16 cellular contexts compared by ENCODE assay signal in genomic region chr7:4957847-4958476, GRCh38. TPM values are rescaled to one million over a fixed set of nuclear protein-coding genes. Genes with fewer than 3 reads are reported as not detected.
DNase-seq lines count a peak whose midpoint lies in the region; ATAC-seq and TF ChIP-seq lines count a peak whose summit lies in the region.
"Had no signal": no experiment of that assay in that cellular context is flagged by ENCODE, and none has a peak within 500 bp of the region (broad histone marks: within the 10 kb centered on the region; RNA-seq: fewer than 3 reads in every experiment).

No MANE protein-coding gene starts in this region.

- no peaks in the 10 kb centered on the region for H3K36me3 ChIP-seq in stomach
- H3K36me3 ChIP-seq: HAP-1 had no signal

- 16 to 32% (median 21%) methylated on average over 11 to 13 of the region's 13 CpGs for WGBS in stomach, 5 donors

- POLR2A ChIA-PET in WTC11 (lab: Charles Lee): no interaction called here

- no peak overlapping the region for H3K4me3 ChIP-seq in stomach
- H3K4me3 ChIP-seq: HAP-1 had no signal

- intact Hi-C loops in stomach (cut with DNase I; ENCODE audit: low total_unique reads): no loop called here

- peaks cover 4% of the 10 kb centered on the region for H3K4me1 Mint-ChIP-seq in WTC11
- H3K4me1 Mint-ChIP-seq in stimulated activated naive CD8-positive, alpha-beta T cell treated with anti-CD3 and anti-CD28 coated beads, Interleukin-15, amount 100 ng/mL, for 72 hours: peaks cover 10% of the 10 kb centered on the region

- no peaks in the 10 kb centered on the region for H3K36me3 Mint-ChIP-seq in WTC11
- H3K36me3 Mint-ChIP-seq: immature natural killer cell had no signal

- H3K4me3 Mint-ChIP-seq in WTC11: peak overlapping the region; percentile 85
- peak overlapping the region; percentile 71 to 82 for H3K4me3 Mint-ChIP-seq in stimulated activated naive CD8-positive, alpha-beta T cell treated with anti-CD3 and anti-CD28 coated beads, Interleukin-15, amount 100 ng/mL, for 72 hours
- H3K4me3 Mint-ChIP-seq: activated CD4-positive, alpha-beta memory T cell treated with anti-CD3 and anti-CD28 coated beads, Interleukin-2, amount 10 ng/mL, durations not matched to agents 7 days and 5 days; dendritic cell treated with granulocyte-macrophage colony-stimulating factor and Interleukin-4, amounts not matched to agents 40 ng/mL and 50 ng/mL, for 4 days; T-helper 2 cell treated with Interferon-gamma antibody and Interleukin-4, amounts not matched to agents 5 μg/mL and 100 μg/mL, for 36 hours had no signal

- DNase-seq in NCI-H82 (lab: John Stamatoyannopoulos, UW) (peak; percentile 49), NCI-H82 treated with DMSO at 0.1 percent for 48 hours (lab: John Stamatoyannopoulos, UW; ENCODE audit: unreplicated experiment) (no peak), WTC11 (ENCODE audit: low spot score) (no peak), left lobe of liver (ENCODE audit: low spot score) (no peak), HPDE6-E6E7 (ENCODE audit: extremely low spot score) (no peak), stomach (no peak), NCI-H1436 (lab: John Stamatoyannopoulos, UW) (no peak)
- no peak for DNase-seq in stimulated activated naive CD8-positive, alpha-beta T cell treated with anti-CD3 and anti-CD28 coated beads, Interleukin-15, amount 100 ng/mL, for 72 hours
- DNase-seq: activated CD4-positive, alpha-beta memory T cell treated with anti-CD3 and anti-CD28 coated beads, Interleukin-2, amount 10 ng/mL, durations not matched to agents 7 days and 5 days; immature natural killer cell; NCI-H1105 had no signal

- H3K27ac ChIP-seq in stomach: no peak overlapping the region
- H3K27ac ChIP-seq: RWPE1 had no signal

- ATAC-seq in WTC11 (peak; percentile 27; the same call in 1 of the 2 replicates), left lobe of liver (peak; percentile 27)
- ATAC-seq in stimulated activated naive CD8-positive, alpha-beta T cell treated with anti-CD3 and anti-CD28 coated beads, Interleukin-15, amount 100 ng/mL, for 72 hours: peak; percentile 20
- ATAC-seq: sciatic nerve had no signal

- TF ChIP-seq CTCF in WTC11 (IDR thresholded peaks at IDR 0.05) (no peak), stomach (IDR thresholded peaks at IDR 0.05) (no peak)

- TF ChIP-seq POLR2A in stomach (IDR thresholded peaks at IDR 0.05): no peak

- peaks cover 5 to 95% (median 40%) of the 10 kb centered on the region in 3 donors for H3K27me3 ChIP-seq in stomach

- H3K27ac Mint-ChIP-seq in WTC11: no peak overlapping the region
- no peak overlapping the region for H3K27ac Mint-ChIP-seq in stimulated activated naive CD8-positive, alpha-beta T cell treated with anti-CD3 and anti-CD28 coated beads, Interleukin-15, amount 100 ng/mL, for 72 hours
- H3K27ac Mint-ChIP-seq: activated CD4-positive, alpha-beta memory T cell treated with anti-CD3 and anti-CD28 coated beads, Interleukin-2, amount 10 ng/mL, durations not matched to agents 7 days and 5 days; dendritic cell treated with granulocyte-macrophage colony-stimulating factor and Interleukin-4, amounts not matched to agents 40 ng/mL and 50 ng/mL, for 4 days; immature natural killer cell; T-helper 2 cell treated with Interferon-gamma antibody and Interleukin-4, amounts not matched to agents 5 μg/mL and 100 μg/mL, for 36 hours had no signal

- peaks cover 39% of the 10 kb centered on the region for H3K27me3 Mint-ChIP-seq in WTC11 (ENCODE audit: low read depth)
- H3K27me3 Mint-ChIP-seq in stimulated activated naive CD8-positive, alpha-beta T cell treated with anti-CD3 and anti-CD28 coated beads, Interleukin-15, amount 100 ng/mL, for 72 hours: peaks cover 66% of the 10 kb centered on the region

- H3K9me3 ChIP-seq in stomach: no peaks in the 10 kb centered on the region
- H3K9me3 ChIP-seq: HAP-1 had no signal

- TF ChIP-seq EP300 in stomach (IDR thresholded peaks at IDR 0.05): no peak

- peaks cover 6% of the 10 kb centered on the region; the same call in 1 of the 2 replicates for H3K9me3 Mint-ChIP-seq in WTC11
- H3K9me3 Mint-ChIP-seq in stimulated activated naive CD8-positive, alpha-beta T cell treated with anti-CD3 and anti-CD28 coated beads, Interleukin-15, amount 100 ng/mL, for 72 hours: no peaks in the 10 kb centered on the region
- H3K9me3 Mint-ChIP-seq: activated CD4-positive, alpha-beta memory T cell treated with anti-CD3 and anti-CD28 coated beads, Interleukin-2, amount 10 ng/mL, durations not matched to agents 7 days and 5 days; dendritic cell treated with granulocyte-macrophage colony-stimulating factor and Interleukin-4, amounts not matched to agents 40 ng/mL and 50 ng/mL, for 4 days; immature natural killer cell; T-helper 2 cell treated with Interferon-gamma antibody and Interleukin-4, amounts not matched to agents 5 μg/mL and 100 μg/mL, for 36 hours had no signal

- H3K4me1 ChIP-seq in stomach: peaks cover 11 to 15% (median 13%) of the 10 kb centered on the region in 4 donors
- H3K4me1 ChIP-seq: HAP-1 had no signal

- CTCF ChIA-PET in WTC11 (lab: Charles Lee): interaction anchor here (0.7 to 3.8 kb wide), 4 partner anchors 16 to 165 kb away, joined by 3 to 25 read pairs (median 9); partner anchors contain the start of gene RADIL

TF ChIP-seq in WTC11, 78 proteins besides CTCF, POLR2A, EP300 and RAD21 (continues in another document):
- no peak for TF ChIP-seq FOXK1 (CRISPR knock-in tag; IDR thresholded peaks at IDR 0.05)
- no peak for TF ChIP-seq PRDM15 (CRISPR knock-in tag; IDR thresholded peaks at IDR 0.05)
- TF ChIP-seq ZNF425 (CRISPR knock-in tag; conservative IDR thresholded peaks at IDR 0.05): no peak
- no peak for TF ChIP-seq ATF6 (CRISPR knock-in tag; IDR thresholded peaks at IDR 0.05)

RNA-seq across cellular contexts. Expression of gene MMD2, which starts 1.0 kb away (rescaled TPM):
- total RNA-seq in WTC11 (2021) (0.09 TPM in 1 of 3 replicates, not detected in the others), left lobe of liver (not detected), stomach (not detected)
- not detected for polyA plus RNA-seq in stomach
- total RNA-seq: activated CD4-positive, alpha-beta memory T cell treated with anti-CD3 and anti-CD28 coated beads, Interleukin-2, amount 10 ng/mL, durations not matched to agents 7 days and 5 days had no signal
- polyA plus RNA-seq: immature natural killer cell had no signal
